ENCODE assay signal across 20 cellular contexts in the genomic region with DNA sequence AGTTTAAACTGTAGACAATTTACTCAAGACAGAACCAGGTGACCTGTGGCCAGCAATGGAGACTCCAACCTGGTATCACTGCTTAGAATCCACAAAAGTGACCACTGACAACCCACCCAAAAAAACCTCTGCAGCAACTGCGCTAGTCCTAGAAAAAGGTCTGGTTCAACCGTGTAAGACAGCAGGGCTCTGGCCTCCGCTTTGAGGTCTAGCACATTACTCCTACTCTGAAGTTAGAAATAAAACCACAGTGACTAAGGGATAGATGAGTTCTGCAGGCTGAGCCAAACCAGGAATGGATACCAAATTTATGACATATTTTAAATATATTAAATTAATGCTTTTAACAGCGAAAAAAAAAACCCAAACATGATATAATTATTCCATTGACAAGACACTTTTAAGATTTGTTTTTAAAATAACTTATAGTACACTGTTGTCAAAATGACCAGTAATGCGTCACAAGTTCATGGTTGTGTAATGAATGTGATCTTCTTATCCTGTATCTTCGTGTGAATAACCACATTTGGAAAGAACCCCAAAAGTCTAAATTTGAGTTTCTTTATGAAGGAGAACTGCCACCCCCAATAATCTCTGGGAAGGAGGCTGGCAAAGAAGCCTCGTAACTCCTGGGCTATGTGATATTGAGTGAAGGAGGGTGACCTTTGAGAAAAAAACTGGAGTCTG.
A peak's percentile ranks its signal among the peaks of the same experiment; 100 is the strongest.
DNase-seq lines count a peak whose midpoint lies in the region; ATAC-seq, FAIRE-seq and TF ChIP-seq lines count a peak whose summit lies in the region.
"Had no signal": no experiment of that assay in that cellular context is flagged by ENCODE, and none has a peak within 500 bp of the region (broad histone marks: within the 10 kb centered on the region; RNA-seq: fewer than 3 reads in every experiment).

No MANE protein-coding gene starts in this region.

- TF ChIP-seq CTCF in cardiac fibroblast (IDR thresholded peaks at IDR 0.05; ENCODE audit: low read depth, low read length), result no peak

- ATAC-seq in HG03159 (IDR thresholded peaks at IDR 0.05; ENCODE audit: unreplicated experiment), result no peak
- ATAC-seq in GM21619 (IDR thresholded peaks at IDR 0.05; ENCODE audit: unreplicated experiment), result no peak
- no peak for ATAC-seq in activated T-cell treated with anti-CD3 and anti-CD28 coated beads, Interleukin-2, amount 50 U/mL, for 4 hours
- ATAC-seq: effector memory CD8-positive, alpha-beta T cell; PC-3 had no signal

- H3K27me3 Mint-ChIP-seq in activated T-cell treated with anti-CD3 and anti-CD28 coated beads, Interleukin-2, amount 50 U/mL, for 4 hours (ENCODE audit: low read depth), result no peaks in the 10 kb centered on the region

- no peaks in the 10 kb centered on the region for H3K9me3 Mint-ChIP-seq in activated T-cell treated with anti-CD3 and anti-CD28 coated beads, Interleukin-2, amount 50 U/mL, for 4 hours
- H3K9me3 Mint-ChIP-seq: activated B cell treated with CpG ODN at 0.5 μM for 24 hours; effector memory CD8-positive, alpha-beta T cell; stimulated activated naive B cell treated with anti-CD40 and anti-IgM and Interleukin-4, amounts not matched to agents 10 μg/mL and 1 μg/mL and 100 μg/mL, for 72 hours had no signal

- H3K4me1 Mint-ChIP-seq in activated T-cell treated with anti-CD3 and anti-CD28 coated beads, Interleukin-2, amount 50 U/mL, for 4 hours (ENCODE audit: low read depth), result peaks cover 14% of the 10 kb centered on the region
- H3K4me1 Mint-ChIP-seq: activated B cell treated with CpG ODN at 0.5 μM for 24 hours had no signal

- no peak overlapping the region for H3K4me3 ChIP-seq in cardiac fibroblast (replicated peaks in 1 of 2; ENCODE audit: low read depth in 2 of 2, low read length in 2 of 2)
- H3K4me3 ChIP-seq: breast epithelium had no signal

- H3K4me3 Mint-ChIP-seq in activated T-cell treated with anti-CD3 and anti-CD28 coated beads, Interleukin-2, amount 50 U/mL, for 4 hours, result no peak overlapping the region
- H3K4me3 Mint-ChIP-seq: activated B cell treated with CpG ODN at 0.5 μM for 24 hours; effector memory CD8-positive, alpha-beta T cell; stimulated activated naive B cell treated with anti-CD40 and anti-IgM and Interleukin-4, amounts not matched to agents 10 μg/mL and 1 μg/mL and 100 μg/mL, for 72 hours had no signal

- DNase-seq in HCEC 1CT (peak; percentile 24), NOMO-1 treated with dmso at 0.1 percent for 144 hours (lab: John Stamatoyannopoulos, UW; ENCODE audit: unreplicated experiment) (peak; percentile 23), cardiac fibroblast (ENCODE audit: low read depth in 2 of 2) (peak; percentile 53 to 61), non-pigmented ciliary epithelial cell (ENCODE audit: low read depth) (peak; percentile 37), HTR-8/SVneo (ENCODE audit: insufficient read length, low spot score) (no peak)
- DNase-seq in activated T-cell treated with anti-CD3 and anti-CD28 coated beads, Interleukin-2, amount 50 U/mL, for 4 hours, result no peak
- DNase-seq: activated B cell treated with CpG ODN at 0.5 μM for 24 hours; activated naive CD4-positive, alpha-beta T cell treated with Interleukin-2 at 50 U/mL for 16 hours; effector memory CD8-positive, alpha-beta T cell; mesenchymal stem cell; NCI-H1092 treated with DMSO at 0.1 percent for 48 hours; nucleus accumbens; PC-3; stimulated activated naive B cell treated with anti-CD40 and anti-IgM and Interleukin-4, amounts not matched to agents 10 μg/mL and 1 μg/mL and 100 μg/mL, for 72 hours; SW 1271 had no signal

- H3K36me3 Mint-ChIP-seq in activated T-cell treated with anti-CD3 and anti-CD28 coated beads, Interleukin-2, amount 50 U/mL, for 4 hours (ENCODE audit: insufficient read depth), result no peaks in the 10 kb centered on the region
- H3K36me3 Mint-ChIP-seq: stimulated activated naive B cell treated with anti-CD40 and anti-IgM and Interleukin-4, amounts not matched to agents 10 μg/mL and 1 μg/mL and 100 μg/mL, for 72 hours had no signal

- FAIRE-seq in HTR-8/SVneo (lab: Jason Lieb, UNC), result no peak
- FAIRE-seq: frontal cortex, urothelium cell line had no signal

Comparison
In these comparisons a context has a peak if more than half of its experiments do, and no peak if none do; other contexts are left out.
1. DNase-seq: peak in HCEC 1CT (single experiment), NOMO-1 treated with dmso at 0.1 percent for 144 hours (single experiment), cardiac fibroblast (2 of 2) and non-pigmented ciliary epithelial cell (single experiment); none in activated T-cell treated with anti-CD3 and anti-CD28 coated beads, Interleukin-2, amount 50 U/mL, for 4 hours (single experiment) and HTR-8/SVneo (single experiment).